16 cellular contexts compared by ENCODE assay signal in the genomic region with DNA sequence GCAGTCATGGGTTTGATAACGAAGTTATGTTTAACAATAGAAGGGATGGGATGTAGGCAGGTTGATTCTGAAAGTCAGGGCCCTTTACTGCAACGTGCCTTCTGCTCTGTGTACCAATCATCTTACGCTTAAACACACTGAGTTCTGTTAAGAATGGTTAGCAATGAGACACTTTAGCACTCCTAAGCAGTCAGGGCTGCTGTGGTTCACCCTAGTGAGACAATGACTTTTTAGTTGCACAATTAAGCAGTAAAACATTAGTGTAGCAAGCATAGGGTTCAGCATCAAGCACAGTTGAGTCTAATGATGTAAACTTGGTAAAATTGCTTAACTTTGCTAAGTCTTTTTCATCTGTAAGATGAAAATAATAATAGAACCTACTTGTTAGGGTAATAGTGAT.
"Had no signal": no experiment of that assay in that cellular context is flagged by ENCODE, and none has a peak within 500 bp of the region (broad histone marks: within the 10 kb centered on the region; RNA-seq: fewer than 3 reads in every experiment).

No MANE protein-coding gene starts in this region.

- DNase-seq: effector memory CD8-positive, alpha-beta T cell; esophagus squamous epithelium; foreskin keratinocyte; immature natural killer cell; mucosa of descending colon; naive thymus-derived CD8-positive, alpha-beta T cell; sigmoid colon; small intestine; stimulated activated CD4-positive, alpha-beta T cell treated with anti-CD3 and anti-CD28 coated beads, Interleukin-12 subunit alpha, Interleukin-12 subunit beta, amount 100 ng/mL, for 4 hours; stimulated activated naive CD4-positive, alpha-beta T cell; stomach; substantia nigra; transverse colon had no signal

- H3K27ac Mint-ChIP-seq: dendritic cell treated with granulocyte-macrophage colony-stimulating factor and Interleukin-4, amounts not matched to agents 40 ng/mL and 50 ng/mL, for 4 days; effector memory CD8-positive, alpha-beta T cell; immature natural killer cell; naive thymus-derived CD8-positive, alpha-beta T cell had no signal

- H3K36me3 ChIP-seq: esophagus squamous epithelium, right atrium auricular region, sigmoid colon, stomach, thoracic aorta, transverse colon had no signal

- ATAC-seq: effector memory CD8-positive, alpha-beta T cell; foreskin keratinocyte; mucosa of descending colon; naive thymus-derived CD8-positive, alpha-beta T cell had no signal

- H3K9me3 Mint-ChIP-seq: dendritic cell treated with granulocyte-macrophage colony-stimulating factor and Interleukin-4, amounts not matched to agents 40 ng/mL and 50 ng/mL, for 4 days; effector memory CD8-positive, alpha-beta T cell; immature natural killer cell; naive thymus-derived CD8-positive, alpha-beta T cell had no signal

- H3K36me3 Mint-ChIP-seq: immature natural killer cell; naive thymus-derived CD8-positive, alpha-beta T cell had no signal

- H3K4me3 Mint-ChIP-seq: dendritic cell treated with granulocyte-macrophage colony-stimulating factor and Interleukin-4, amounts not matched to agents 40 ng/mL and 50 ng/mL, for 4 days; effector memory CD8-positive, alpha-beta T cell; immature natural killer cell; naive thymus-derived CD8-positive, alpha-beta T cell had no signal

- H3K4me1 Mint-ChIP-seq: immature natural killer cell; naive thymus-derived CD8-positive, alpha-beta T cell had no signal

- H3K27me3 ChIP-seq: esophagus squamous epithelium, foreskin keratinocyte, right atrium auricular region, sigmoid colon, stomach, transverse colon had no signal

- H3K4me3 ChIP-seq: esophagus squamous epithelium, mucosa of descending colon, right atrium auricular region, sigmoid colon, stomach, thoracic aorta, transverse colon had no signal

- H3K9me3 ChIP-seq: esophagus squamous epithelium, mucosa of descending colon, right atrium auricular region, sigmoid colon, stomach, thoracic aorta, transverse colon had no signal

- H3K27me3 Mint-ChIP-seq: dendritic cell treated with granulocyte-macrophage colony-stimulating factor and Interleukin-4, amounts not matched to agents 40 ng/mL and 50 ng/mL, for 4 days had no signal

- H3K27ac ChIP-seq: esophagus squamous epithelium, foreskin keratinocyte, right atrium auricular region, stomach, thoracic aorta, transverse colon had no signal

- FAIRE-seq: small intestine had no signal
